ENCODE assay signal across 19 cellular contexts in the genomic region with DNA sequence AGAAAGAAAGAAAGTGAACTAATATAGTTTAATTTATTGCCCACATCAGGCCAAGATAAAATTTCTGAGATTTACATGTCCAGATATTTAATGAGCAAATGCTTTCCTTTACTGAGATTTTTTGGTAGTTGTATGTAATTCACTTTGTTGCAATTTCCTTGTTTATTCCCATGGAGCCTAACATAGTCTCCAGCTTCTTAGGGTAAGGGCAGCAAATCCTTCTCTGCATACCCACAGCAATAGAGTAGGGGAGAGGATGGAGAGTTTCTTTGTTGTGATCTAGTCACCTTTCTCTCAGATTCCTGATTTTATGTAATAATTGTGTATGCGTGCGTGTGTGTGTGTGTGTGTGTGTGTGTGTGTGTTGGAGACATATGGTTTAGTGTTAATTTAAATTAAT. TPM values are rescaled to one million over a fixed set of nuclear protein-coding genes. Genes with fewer than 3 reads are reported as not detected.
A peak's percentile ranks its signal among the peaks of the same experiment; 100 is the strongest.
DNase-seq lines count a peak whose midpoint lies in the region; ATAC-seq and TF ChIP-seq lines count a peak whose summit lies in the region.
"Had no signal": no experiment of that assay in that cellular context is flagged by ENCODE, and none has a peak within 500 bp of the region (broad histone marks: within the 10 kb centered on the region; RNA-seq: fewer than 3 reads in every experiment).

No MANE protein-coding gene starts in this region.

- no peak overlapping the region for H3T11ph ChIP-seq in H9 (ENCODE audit: low read length)

- H3K4me1 Mint-ChIP-seq in H9 (peaks cover 67 to 71% of the 10 kb centered on the region in 2 experiments), WTC11 (peaks cover 79% of the 10 kb centered on the region), nephron (peaks cover 34% of the 10 kb centered on the region)
- H3K4me1 Mint-ChIP-seq in activated T-helper 1 cell treated with anti-CD3 and anti-CD28 coated beads, Interleukin-12 subunit alpha, Interleukin-12 subunit beta, Interleukin-2, Interleukin-4 antibody, amounts not matched to agents 30 ng/mL and 10 ng/mL and 1 ng/mL, durations not matched to agents 14 hours and 24 hours and 36 hours (ENCODE audit: low read depth), result no peaks in the 10 kb centered on the region
- H3K4me1 Mint-ChIP-seq: B cell, CD14-positive monocyte had no signal

- no peak overlapping the region for H4K91ac ChIP-seq in H9 (ENCODE audit: insufficient read length, low read depth, low read length)

- no peak overlapping the region for H3K23ac ChIP-seq in H9 (ENCODE audit: insufficient read length, low read depth, low read length)

- peak overlapping the region; percentile 88 for H3K4me2 ChIP-seq in H9 (ENCODE audit: insufficient read depth, insufficient read length, low read length)
- H3K4me2 ChIP-seq: KMS-11 had no signal

- no peak overlapping the region for H3K14ac ChIP-seq in H9 (ENCODE audit: insufficient read depth, low read length)

- no peak overlapping the region for H2BK15ac ChIP-seq in H9 (ENCODE audit: low read depth, low read length)

- H3K4me3 Mint-ChIP-seq in H9, result peak overlapping the region; percentile 71 to 88
- peak overlapping the region; percentile 67 for H3K4me3 Mint-ChIP-seq in WTC11
- no peak overlapping the region for H3K4me3 Mint-ChIP-seq in nephron
- no peak overlapping the region for H3K4me3 Mint-ChIP-seq in activated T-helper 1 cell treated with anti-CD3 and anti-CD28 coated beads, Interleukin-12 subunit alpha, Interleukin-12 subunit beta, Interleukin-2, Interleukin-4 antibody, amounts not matched to agents 30 ng/mL and 10 ng/mL and 1 ng/mL, durations not matched to agents 14 hours and 24 hours and 36 hours
- H3K4me3 Mint-ChIP-seq: B cell, CD14-positive monocyte, HFFc6 had no signal

- no peak overlapping the region for H3K18ac ChIP-seq in H9 (ENCODE audit: insufficient read length, low read depth, low read length)

- no peak for TF ChIP-seq CTCF in H9 (conservative IDR thresholded peaks at IDR 0.05)
- no peak for TF ChIP-seq CTCF in WTC11 (IDR thresholded peaks at IDR 0.05)
- TF ChIP-seq CTCF in nephron (IDR thresholded peaks at IDR 0.05; ENCODE audit: unreplicated experiment in 3 of 3), result no peak

- H3K9me3 Mint-ChIP-seq in H9 (no peaks in the 10 kb centered on the region), WTC11 (no peaks in the 10 kb centered on the region), nephron (no peaks in the 10 kb centered on the region)
- H3K9me3 Mint-ChIP-seq in activated T-helper 1 cell treated with anti-CD3 and anti-CD28 coated beads, Interleukin-12 subunit alpha, Interleukin-12 subunit beta, Interleukin-2, Interleukin-4 antibody, amounts not matched to agents 30 ng/mL and 10 ng/mL and 1 ng/mL, durations not matched to agents 14 hours and 24 hours and 36 hours, result no peaks in the 10 kb centered on the region
- H3K9me3 Mint-ChIP-seq: CD14-positive monocyte, HFFc6 had no signal

- no CpG with 5 or more reads among the region's 2 CpGs for WGBS in H9 (ENCODE audit: extremely low coverage, insufficient read length, low lambda C conversion rate)

- no peak overlapping the region for H2BK20ac ChIP-seq in H9 (ENCODE audit: low read depth, low read length, poor library complexity, severe bottlenecking)

- H3K27ac Mint-ChIP-seq in H9 (peak overlapping the region; percentile 92 to 97 (median 97)), WTC11 (peak overlapping the region; percentile 91), nephron (peak overlapping the region in 2 of 3 experiments; percentile 71 to 74)
- no peak overlapping the region for H3K27ac Mint-ChIP-seq in activated T-helper 1 cell treated with anti-CD3 and anti-CD28 coated beads, Interleukin-12 subunit alpha, Interleukin-12 subunit beta, Interleukin-2, Interleukin-4 antibody, amounts not matched to agents 30 ng/mL and 10 ng/mL and 1 ng/mL, durations not matched to agents 14 hours and 24 hours and 36 hours
- H3K27ac Mint-ChIP-seq: B cell, CD14-positive monocyte, HFFc6 had no signal

- peak overlapping the region; percentile 71 for H3K27ac ChIP-seq in H9 (ENCODE audit: insufficient read length, low read depth, low read length)
- H3K27ac ChIP-seq: KMS-11 had no signal

- no peak overlapping the region for H2BK5ac ChIP-seq in H9 (ENCODE audit: insufficient read length, low read length)

- H3K27me3 Mint-ChIP-seq in H9 (ENCODE audit: low read depth) (no peaks in the 10 kb centered on the region), WTC11 (ENCODE audit: low read depth) (no peaks in the 10 kb centered on the region), nephron (ENCODE audit: low read depth) (peaks cover 5% of the 10 kb centered on the region)
- no peaks in the 10 kb centered on the region for H3K27me3 Mint-ChIP-seq in activated T-helper 1 cell treated with anti-CD3 and anti-CD28 coated beads, Interleukin-12 subunit alpha, Interleukin-12 subunit beta, Interleukin-2, Interleukin-4 antibody, amounts not matched to agents 30 ng/mL and 10 ng/mL and 1 ng/mL, durations not matched to agents 14 hours and 24 hours and 36 hours (ENCODE audit: insufficient read depth)

- no peak overlapping the region for H2AFZ ChIP-seq in H9 (ENCODE audit: low read length)

- no peak overlapping the region for H3K4ac ChIP-seq in H9 (ENCODE audit: low read depth, low read length)

- no peaks in the 10 kb centered on the region for H4K20me1 ChIP-seq in H9 (ENCODE audit: control insufficient read depth, insufficient read depth, insufficient read length)

- H2BK120ac ChIP-seq in H9 (ENCODE audit: low read depth, low read length, poor library complexity, severe bottlenecking), result no peak overlapping the region

- H3K9ac ChIP-seq in H9 (ENCODE audit: extremely low read depth, insufficient read length, low read length), result peak overlapping the region; percentile 64
- H3K9ac ChIP-seq: KMS-11 had no signal

- peaks cover 12% of the 10 kb centered on the region; the same call in 1 of the 2 replicates for H3K4me1 ChIP-seq in H9 (ENCODE audit: insufficient read depth, low read length)

- no peak overlapping the region for H2AK5ac ChIP-seq in H9 (ENCODE audit: insufficient read length, low read length)

- no peaks in the 10 kb centered on the region for H3K79me1 ChIP-seq in H9 (ENCODE audit: insufficient read depth, low read depth, low read length, poor library complexity, severe bottlenecking)

- intact Hi-C loops in activated T-helper 1 cell treated with anti-CD3 and anti-CD28 coated beads, Interleukin-12 subunit alpha, Interleukin-12 subunit beta, Interleukin-2, Interleukin-4 antibody, amounts not matched to agents 30 ng/mL and 10 ng/mL and 1 ng/mL, durations not matched to agents 14 hours and 24 hours and 36 hours (cut with micrococcal nuclease), result no loop called here

- no peak overlapping the region for H2BK12ac ChIP-seq in H9 (ENCODE audit: insufficient read length, low read depth, low read length)

- 0 out of 2 replicates have a peak, but pooled peaks have one; percentile 5 for ATAC-seq in WTC11

- no peaks in the 10 kb centered on the region for H3K9me3 ChIP-seq in H9 (ENCODE audit: control insufficient read depth, low read depth, low read length)

- H3K36me3 Mint-ChIP-seq in H9 (ENCODE audit: insufficient read depth in 1 of 3, low read depth in 3 of 3), result peaks cover 31 to 47% (median 46%) of the 10 kb centered on the region in 3 experiments
- H3K36me3 Mint-ChIP-seq in WTC11, result peaks cover 37% of the 10 kb centered on the region
- H3K36me3 Mint-ChIP-seq in nephron (ENCODE audit: low read depth), result no peaks in the 10 kb centered on the region
- no peaks in the 10 kb centered on the region for H3K36me3 Mint-ChIP-seq in activated T-helper 1 cell treated with anti-CD3 and anti-CD28 coated beads, Interleukin-12 subunit alpha, Interleukin-12 subunit beta, Interleukin-2, Interleukin-4 antibody, amounts not matched to agents 30 ng/mL and 10 ng/mL and 1 ng/mL, durations not matched to agents 14 hours and 24 hours and 36 hours (ENCODE audit: low read depth)
- H3K36me3 Mint-ChIP-seq: CD14-positive monocyte had no signal

- H3K27me3 ChIP-seq in H9 (ENCODE audit: insufficient read depth, low read length), result no peaks in the 10 kb centered on the region

- POLR2A ChIA-PET in WTC11 (lab: Charles Lee), result interaction anchor here (0.6 to 0.9 kb wide), 2 partner anchors 109 to 110 kb away, joined by 3 to 4 read pairs; no protein-coding TSS in a partner anchor

- DNase-seq in H9 (no peak), WTC11 (ENCODE audit: low spot score) (no peak), nucleus accumbens (lab: John Stamatoyannopoulos, UW) (no peak), cerebellar nuclear complex (lab: John Stamatoyannopoulos, UW) (no peak)
- no peak for DNase-seq in activated T-helper 1 cell treated with anti-CD3 and anti-CD28 coated beads, Interleukin-12 subunit alpha, Interleukin-12 subunit beta, Interleukin-2, Interleukin-4 antibody, amounts not matched to agents 30 ng/mL and 10 ng/mL and 1 ng/mL, durations not matched to agents 14 hours and 24 hours and 36 hours (ENCODE audit: low spot score)
- DNase-seq in activated naive CD4-positive, alpha-beta T cell treated with Interleukin-2 at 50 U/mL for 16 hours, result no peak
- DNase-seq: GF-D8, HFFc6, IMR-90, NCI-H1105 treated with DMSO at 0.1 percent for 48 hours, NCI-H2029 treated with DMSO at 0.1 percent for 48 hours, NCI-H226, NCI-H524, NCI-H82 had no signal

- H3K23me2 ChIP-seq in H9 (ENCODE audit: insufficient read length, low read depth, low read length, poor library complexity, severe bottlenecking), result peaks cover 4% of the 10 kb centered on the region

- peak overlapping the region; percentile 25 for H3K4me3 ChIP-seq in iPS-11a (ENCODE audit: low read depth, low read length)

- no peak overlapping the region for H4K8ac ChIP-seq in H9 (replicated peaks; ENCODE audit: insufficient read length, low read depth, low read length)

- CTCF ChIA-PET in WTC11 (lab: Charles Lee), result interaction anchor here (3.6 to 9.5 kb wide), 4 partner anchors 14 to 164 kb away, joined by 13 to 121 read pairs (median 62); no protein-coding TSS in a partner anchor

- H3K56ac ChIP-seq in H9 (ENCODE audit: insufficient read length, low read depth, low read length), result no peak overlapping the region

- no peak overlapping the region for H4K5ac ChIP-seq in H9 (ENCODE audit: insufficient read length, low read depth, low read length)

- H3K79me2 ChIP-seq in H9 (ENCODE audit: insufficient read depth, low read length), result peaks cover 14% of the 10 kb centered on the region; the same call in 1 of the 2 replicates

TF ChIP-seq in WTC11, 78 proteins besides CTCF, POLR2A, EP300 and RAD21 (continues in another document):
- no peak for TF ChIP-seq SP1 (CRISPR knock-in tag; conservative IDR thresholded peaks at IDR 0.05)
- TF ChIP-seq, protein P1, sequence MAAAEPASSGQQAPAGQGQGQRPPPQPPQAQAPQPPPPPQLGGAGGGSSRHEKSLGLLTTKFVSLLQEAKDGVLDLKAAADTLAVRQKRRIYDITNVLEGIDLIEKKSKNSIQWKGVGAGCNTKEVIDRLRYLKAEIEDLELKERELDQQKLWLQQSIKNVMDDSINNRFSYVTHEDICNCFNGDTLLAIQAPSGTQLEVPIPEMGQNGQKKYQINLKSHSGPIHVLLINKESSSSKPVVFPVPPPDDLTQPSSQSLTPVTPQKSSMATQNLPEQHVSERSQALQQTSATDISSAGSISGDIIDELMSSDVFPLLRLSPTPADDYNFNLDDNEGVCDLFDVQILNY (CRISPR knock-in tag; IDR thresholded peaks at IDR 0.05), result no peak

RNA-seq across cellular contexts. Expression of a gene that starts 51.6 kb away (rescaled TPM):
- total RNA-seq in H9 (2021) (510 and 515 TPM in 2 replicates), WTC11 (2021) (329 to 358 TPM (median 338 TPM) in 3 replicates)
- 0.16 TPM in 1 of 2 replicates, not detected in the other for total RNA-seq in activated T-helper 1 cell treated with anti-CD3 and anti-CD28 coated beads, Interleukin-12 subunit alpha, Interleukin-12 subunit beta, Interleukin-2, Interleukin-4 antibody, amounts not matched to agents 30 ng/mL and 10 ng/mL and 1 ng/mL, durations not matched to agents 14 hours and 24 hours and 36 hours
- total RNA-seq: B cell had no signal

Comparison
In these comparisons a context has a peak if more than half of its experiments do, and no peak if none do; other contexts are left out.
1. H3K4me3 Mint-ChIP-seq: peak in H9 (2 of 2) and WTC11 (single experiment); none in nephron (0 of 3) and activated T-helper 1 cell treated with anti-CD3 and anti-CD28 coated beads, Interleukin-12 subunit alpha, Interleukin-12 subunit beta, Interleukin-2, Interleukin-4 antibody, amounts not matched to agents 30 ng/mL and 10 ng/mL and 1 ng/mL, durations not matched to agents 14 hours and 24 hours and 36 hours (single experiment).
2. RNA of a gene that starts 51.6 kb away (total RNA-seq): 510 to 515 TPM in H9 and 329 to 358 TPM in WTC11; 0.16 TPM in activated T-helper 1 cell treated with anti-CD3 and anti-CD28 coated beads, Interleukin-12 subunit alpha, Interleukin-12 subunit beta, Interleukin-2, Interleukin-4 antibody, amounts not matched to agents 30 ng/mL and 10 ng/mL and 1 ng/mL, durations not matched to agents 14 hours and 24 hours and 36 hours; every median in the first group is over 100 times any median in the second.